Comparison of ENCODE assay signal across 12 cellular contexts in the genomic region with DNA sequence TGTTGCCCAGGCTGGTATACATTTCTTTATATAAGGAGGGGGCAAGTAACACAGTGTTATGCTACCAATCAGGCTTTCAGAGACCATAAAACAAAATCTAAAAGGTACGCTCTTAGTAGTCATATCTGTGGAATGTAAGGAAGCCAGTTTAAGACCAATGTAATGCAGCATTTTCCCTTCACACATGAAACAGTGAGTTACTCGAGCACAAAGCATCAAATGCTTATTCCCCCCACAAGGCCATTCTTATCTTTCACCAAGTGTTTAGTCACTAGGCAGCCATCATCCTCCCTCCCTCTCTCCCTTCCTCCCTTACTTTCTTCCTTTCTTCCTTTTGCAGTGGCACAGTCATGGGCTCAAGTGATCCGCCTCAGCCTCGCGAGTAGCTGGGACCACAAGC. TPM values are rescaled to one million over a fixed set of nuclear protein-coding genes. Genes with fewer than 3 reads are reported as not detected.
DNase-seq lines count a peak whose midpoint lies in the region; ATAC-seq, FAIRE-seq and TF ChIP-seq lines count a peak whose summit lies in the region.
"Had no signal": no experiment of that assay in that cellular context is flagged by ENCODE, and none has a peak within 500 bp of the region (broad histone marks: within the 10 kb centered on the region; RNA-seq: fewer than 3 reads in every experiment).

No MANE protein-coding gene starts in this region.

- FAIRE-seq in urothelium cell line (lab: Jason Lieb, UNC): no peak

- peaks cover 50% of the 10 kb centered on the region for H3K4me1 ChIP-seq in left ventricle myocardium inferior

- H3K9me3 Mint-ChIP-seq in activated naive CD8-positive, alpha-beta T cell treated with anti-CD3 and anti-CD28 coated beads for 36 hours: no peaks in the 10 kb centered on the region

- DNase-seq in left ventricle myocardium inferior (no peak), left ventricle myocardium superior (no peak), kidney epithelial cell (ENCODE audit: low read depth) (peak; percentile 74), urothelium cell line (ENCODE audit: low spot score) (peak; percentile 39), NCI-H510A (lab: John Stamatoyannopoulos, UW) (no peak)
- DNase-seq in activated naive CD8-positive, alpha-beta T cell treated with anti-CD3 and anti-CD28 coated beads for 36 hours: no peak
- DNase-seq: COR-L47, heart right ventricle, NCI-H2029 had no signal

- peaks cover 61% of the 10 kb centered on the region for H3K4me1 Mint-ChIP-seq in activated naive CD8-positive, alpha-beta T cell treated with anti-CD3 and anti-CD28 coated beads for 36 hours

- peak overlapping the region; percentile 91 for H3K27ac ChIP-seq in left ventricle myocardium inferior (replicated peaks)

- H3K4me3 Mint-ChIP-seq in activated naive CD8-positive, alpha-beta T cell treated with anti-CD3 and anti-CD28 coated beads for 36 hours: no peak overlapping the region

- no peaks in the 10 kb centered on the region for H3K9me3 ChIP-seq in left ventricle myocardium inferior (replicated peaks)
- H3K9me3 ChIP-seq: heart right ventricle had no signal

- peaks cover 37% of the 10 kb centered on the region for H3K36me3 Mint-ChIP-seq in activated naive CD8-positive, alpha-beta T cell treated with anti-CD3 and anti-CD28 coated beads for 36 hours

- H3K4me3 ChIP-seq in left ventricle myocardium inferior (no peak overlapping the region), kidney epithelial cell (ENCODE audit: low read depth, low read length) (no peak overlapping the region)
- H3K4me3 ChIP-seq: heart right ventricle had no signal

- intact Hi-C loops in left ventricle myocardium inferior (cut with micrococcal nuclease) (no loop called here), left ventricle myocardium superior (cut with micrococcal nuclease) (no loop called here)

- H3K27me3 Mint-ChIP-seq in activated naive CD8-positive, alpha-beta T cell treated with anti-CD3 and anti-CD28 coated beads for 36 hours: no peaks in the 10 kb centered on the region

- no peak for TF ChIP-seq CTCF in left ventricle myocardium inferior (IDR thresholded peaks at IDR 0.05; ENCODE audit: borderline replicate concordance)
- TF ChIP-seq CTCF in kidney epithelial cell (IDR thresholded peaks at IDR 0.05; ENCODE audit: insufficient read depth, low read length, poor library complexity, severe bottlenecking): no peak

- no peaks in the 10 kb centered on the region for H3K27me3 ChIP-seq in left ventricle myocardium inferior (ENCODE audit: low read depth)
- H3K27me3 ChIP-seq in kidney epithelial cell (ENCODE audit: control insufficient read depth, insufficient read depth, low read length): no peaks in the 10 kb centered on the region
- H3K27me3 ChIP-seq: heart right ventricle had no signal

- H3K36me3 ChIP-seq in left ventricle myocardium inferior: peaks cover 29% of the 10 kb centered on the region
- no peaks in the 10 kb centered on the region for H3K36me3 ChIP-seq in kidney epithelial cell (ENCODE audit: control insufficient read depth, insufficient read depth, low read length)

- ATAC-seq in left ventricle myocardium superior: no peak
- no peak for ATAC-seq in GM21381 (IDR thresholded peaks at IDR 0.05; ENCODE audit: unreplicated experiment)
- no peak for ATAC-seq in HG02981 (IDR thresholded peaks at IDR 0.05; ENCODE audit: unreplicated experiment)
- ATAC-seq: heart right ventricle, sciatic nerve had no signal

- peak overlapping the region; percentile 85 for H3K27ac Mint-ChIP-seq in activated naive CD8-positive, alpha-beta T cell treated with anti-CD3 and anti-CD28 coated beads for 36 hours

RNA-seq across cellular contexts. Expression of a gene that starts 12.8 kb away (rescaled TPM):
- 115 TPM for total RNA-seq in left ventricle myocardium inferior
- total RNA-seq in left ventricle myocardium superior: 121 TPM
- total RNA-seq in activated naive CD8-positive, alpha-beta T cell treated with anti-CD3 and anti-CD28 coated beads for 36 hours: 10 to 100 TPM; 84.4 to 88.4 TPM
- total RNA-seq in kidney epithelial cell: 64.4 and 72.6 TPM in 2 replicates

RNA-seq across cellular contexts. Expression of a gene that starts 14.6 kb away (rescaled TPM):
- 21.9 TPM for total RNA-seq in left ventricle myocardium inferior
- 24.7 TPM for total RNA-seq in left ventricle myocardium superior
- total RNA-seq in activated naive CD8-positive, alpha-beta T cell treated with anti-CD3 and anti-CD28 coated beads for 36 hours: 10 to 100 TPM; 62.5 to 64.4 TPM
- total RNA-seq in kidney epithelial cell: 55.2 and 59.5 TPM in 2 replicates

RNA-seq across cellular contexts. Expression of a gene that starts 49.5 kb away (rescaled TPM):
- 48.5 TPM for total RNA-seq in left ventricle myocardium inferior
- total RNA-seq in left ventricle myocardium superior: 53.3 TPM
- 10 to 100 TPM; 33.0 to 33.3 TPM for total RNA-seq in activated naive CD8-positive, alpha-beta T cell treated with anti-CD3 and anti-CD28 coated beads for 36 hours
- 14.1 and 16.8 TPM in 2 replicates for total RNA-seq in kidney epithelial cell

Comparison
In these comparisons a context has a peak if more than half of its experiments do, and no peak if none do; other contexts are left out.
1. DNase-seq: peak in kidney epithelial cell (single experiment) and urothelium cell line (single experiment); none in left ventricle myocardium inferior (single experiment), left ventricle myocardium superior (single experiment), activated naive CD8-positive, alpha-beta T cell treated with anti-CD3 and anti-CD28 coated beads for 36 hours (single experiment) and NCI-H510A (single experiment).